12 cellular contexts compared by ENCODE assay signal in the genomic region with DNA sequence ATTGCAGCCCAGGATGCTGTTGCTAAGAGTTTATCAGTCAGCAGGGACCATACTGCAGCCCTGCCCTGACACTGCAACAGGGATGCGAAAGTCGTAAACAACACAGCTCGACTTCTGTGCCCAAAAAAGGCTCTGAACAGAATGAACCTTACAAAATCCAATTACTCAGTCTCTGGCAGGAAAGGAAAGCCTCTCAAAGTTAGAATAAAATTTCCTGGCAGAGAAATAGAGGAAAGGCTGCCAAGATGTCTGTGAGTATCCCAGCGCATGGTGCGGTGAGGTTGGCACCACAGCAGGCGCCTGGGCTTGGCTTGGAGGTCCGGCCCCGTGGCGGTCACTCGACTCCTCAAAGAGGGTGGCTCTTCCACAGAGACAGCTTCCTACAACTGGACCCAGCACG.
DNase-seq lines count a peak whose midpoint lies in the region; ATAC-seq and TF ChIP-seq lines count a peak whose summit lies in the region.
"Had no signal": no experiment of that assay in that cellular context is flagged by ENCODE, and none has a peak within 500 bp of the region (broad histone marks: within the 10 kb centered on the region; RNA-seq: fewer than 3 reads in every experiment).

No MANE protein-coding gene starts in this region.

- no peak overlapping the region for H3K27ac Mint-ChIP-seq in chondrocyte (ENCODE audit: unreplicated experiment)
- H3K27ac Mint-ChIP-seq: activated naive CD8-positive, alpha-beta T cell had no signal

- no peak for TF ChIP-seq CTCF in LNCaP clone FGC (IDR thresholded peaks at IDR 0.05; ENCODE audit: control insufficient read depth, extremely low read depth, insufficient read depth)
- no peak for TF ChIP-seq CTCF in right atrium auricular region (IDR thresholded peaks at IDR 0.05)
- no peak for TF ChIP-seq CTCF in sigmoid colon (IDR thresholded peaks at IDR 0.05)
- no peak for TF ChIP-seq CTCF in chondrocyte (IDR thresholded peaks at IDR 0.05)

- H3K27me3 Mint-ChIP-seq in chondrocyte (ENCODE audit: low read depth), result peaks cover 1% of the 10 kb centered on the region

- DNase-seq in LNCaP clone FGC (ENCODE audit: low read depth), result peak; percentile 50
- DNase-seq in right atrium auricular region (ENCODE audit: low spot score), result no peak
- DNase-seq in sigmoid colon, result peak; percentile 90
- DNase-seq in chondrocyte (ENCODE audit: low spot score), result no peak
- DNase-seq in NK-92 treated with Interleukin-12 subunit alpha and Interleukin-12 subunit beta, amount 100 ng/mL, for 24 hours (lab: John Stamatoyannopoulos, UW), result no peak
- DNase-seq: AML-193; effector memory CD4-positive, alpha-beta T cell; KBM-7 had no signal

- no peaks in the 10 kb centered on the region for H3K36me3 ChIP-seq in right atrium auricular region
- no peaks in the 10 kb centered on the region for H3K36me3 ChIP-seq in sigmoid colon

- H3K36me3 Mint-ChIP-seq in chondrocyte (ENCODE audit: low read depth), result no peaks in the 10 kb centered on the region
- H3K36me3 Mint-ChIP-seq: activated naive CD8-positive, alpha-beta T cell had no signal

- H3K27me3 ChIP-seq in right atrium auricular region (no peaks in the 10 kb centered on the region), sigmoid colon (no peaks in the 10 kb centered on the region)

- peak; percentile 88 to 94 (median 90) for TF ChIP-seq EP300 in sigmoid colon (IDR thresholded peaks at IDR 0.05)

- H3K4me3 ChIP-seq in LNCaP clone FGC (ENCODE audit: low read depth, low read length) (no peak overlapping the region), right atrium auricular region (no peak overlapping the region), sigmoid colon (no peak overlapping the region)

- intact Hi-C loops in sigmoid colon (cut with DNase I), result loop anchor here (5.0 to 10.0 kb wide), 4 partner anchors 381 to 1231 kb away; no protein-coding TSS in a partner anchor

- H3K9me3 ChIP-seq in right atrium auricular region, result no peaks in the 10 kb centered on the region
- no peaks in the 10 kb centered on the region for H3K9me3 ChIP-seq in sigmoid colon

- H3K4me3 Mint-ChIP-seq in chondrocyte (ENCODE audit: unreplicated experiment), result no peak overlapping the region
- H3K4me3 Mint-ChIP-seq: activated naive CD8-positive, alpha-beta T cell had no signal

- ATAC-seq in HG03354 (IDR thresholded peaks at IDR 0.05; ENCODE audit: poor library complexity, severe bottlenecking, unreplicated experiment) (no peak), GM18519 (IDR thresholded peaks at IDR 0.05; ENCODE audit: low FRiP score, unreplicated experiment) (no peak)

- peak overlapping the region; percentile 57 for H3K27ac ChIP-seq in angular gyrus (ENCODE audit: low read depth, low read length)
- peak overlapping the region; percentile 31 to 82 for H3K27ac ChIP-seq in right atrium auricular region
- H3K27ac ChIP-seq in sigmoid colon, result peak overlapping the region; percentile 84 to 91 (median 87)

- H3K4me1 ChIP-seq in right atrium auricular region (peaks cover 0 to 12% of the 10 kb centered on the region in 2 donors), sigmoid colon (peaks cover 0 to 73% (median 61%) of the 10 kb centered on the region in 4 donors)

- no peak for TF ChIP-seq POLR2A in sigmoid colon (IDR thresholded peaks at IDR 0.05)

- H3K9me3 Mint-ChIP-seq in chondrocyte (ENCODE audit: low read depth), result no peaks in the 10 kb centered on the region

- H3K4me1 Mint-ChIP-seq in chondrocyte (ENCODE audit: low read depth), result peaks cover 4% of the 10 kb centered on the region

- WGBS in sigmoid colon, 2 donors, result 80 to 82% methylated on average over 11 of the region's 11 CpGs

Comparison
In these comparisons a context has a peak if more than half of its experiments do, and no peak if none do; other contexts are left out.
1. DNase-seq: peak in LNCaP clone FGC (single experiment) and sigmoid colon (single experiment); none in right atrium auricular region (single experiment), chondrocyte (single experiment) and NK-92 treated with Interleukin-12 subunit alpha and Interleukin-12 subunit beta, amount 100 ng/mL, for 24 hours (single experiment).
2. Peak in every context shown above with its lines, with median percentiles within 50 percentile points of each other: H3K27ac ChIP-seq.